30 cellular contexts compared by ENCODE assay signal in the genomic region with DNA sequence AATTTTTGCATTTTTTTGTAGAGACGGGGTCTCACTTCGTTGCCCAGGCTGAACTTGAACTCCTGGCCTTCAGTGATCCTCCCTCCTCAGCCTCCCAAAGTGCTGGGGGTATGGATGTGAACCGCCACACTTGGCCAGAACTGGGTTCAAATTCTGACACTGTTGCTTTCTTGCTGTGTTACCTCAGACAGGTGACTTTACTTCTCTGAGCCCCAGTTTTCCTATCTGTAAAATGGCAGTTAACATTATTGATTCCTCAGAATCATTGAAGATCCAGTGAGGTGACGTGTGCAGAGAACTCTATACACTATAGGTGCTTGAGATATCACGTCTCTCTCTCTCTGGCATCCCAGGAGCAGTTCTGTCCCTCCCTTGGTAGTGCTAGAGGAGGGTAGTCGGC. TPM values are rescaled to one million over a fixed set of nuclear protein-coding genes. Genes with fewer than 3 reads are reported as not detected.
"Had no signal": no experiment of that assay in that cellular context is flagged by ENCODE, and none has a peak within 500 bp of the region (broad histone marks: within the 10 kb centered on the region; RNA-seq: fewer than 3 reads in every experiment).

No MANE protein-coding gene starts in this region.

- H3K4me3 ChIP-seq: ascending aorta, heart left ventricle had no signal

- H3K27ac ChIP-seq: ascending aorta, heart left ventricle had no signal

- H3K36me3 ChIP-seq: ascending aorta, heart left ventricle had no signal

- H3K4me1 Mint-ChIP-seq: activated CD4-positive, alpha-beta T cell treated with anti-CD3 and anti-CD28 coated beads for 36 hours; activated CD4-positive, alpha-beta T cell treated with anti-CD3 and anti-CD28 coated beads, Interleukin-2, amount 10 ng/mL, durations not matched to agents 24 days and 14 days; activated naive CD8-positive, alpha-beta T cell treated with anti-CD3 and anti-CD28 coated beads, Interleukin-2, amount 10 ng/mL, durations not matched to agents 7 days and 5 days had no signal

- H3K36me3 Mint-ChIP-seq: activated CD4-positive, alpha-beta memory T cell treated with anti-CD3 and anti-CD28 coated beads for 36 hours; activated naive CD4-positive, alpha-beta T cell treated with anti-CD3 and anti-CD28 coated beads, Interleukin-2, amount 10 ng/mL, durations not matched to agents 7 days and 5 days; activated naive CD4-positive, alpha-beta T cell treated with anti-CD3 and anti-CD28 coated beads, Interleukin-2, amount 50 U/mL, for 72 hours; activated naive CD8-positive, alpha-beta T cell treated with anti-CD3 and anti-CD28 coated beads, Interleukin-2, amount 10 ng/mL, durations not matched to agents 7 days and 5 days had no signal

- H3K9me3 ChIP-seq: ascending aorta, heart left ventricle had no signal

- H3K27me3 ChIP-seq: ascending aorta had no signal

- H3K4me3 Mint-ChIP-seq: activated CD4-positive, alpha-beta memory T cell treated with anti-CD3 and anti-CD28 coated beads for 36 hours; activated CD4-positive, alpha-beta T cell treated with anti-CD3 and anti-CD28 coated beads for 36 hours; activated CD4-positive, alpha-beta T cell treated with anti-CD3 and anti-CD28 coated beads, Interleukin-2, amount 10 ng/mL, durations not matched to agents 24 days and 14 days; activated naive CD4-positive, alpha-beta T cell treated with anti-CD3 and anti-CD28 coated beads, Interleukin-2, amount 10 ng/mL, durations not matched to agents 7 days and 5 days; activated naive CD8-positive, alpha-beta T cell treated with anti-CD3 and anti-CD28 coated beads, Interleukin-2, amount 10 ng/mL, durations not matched to agents 7 days and 5 days; activated T-cell treated with anti-CD3 and anti-CD28 coated beads, Interleukin-2, amount 50 U/mL, for 24 hours; activated T-cell treated with anti-CD3 and anti-CD28 coated beads, Interleukin-2, amount 50 U/mL, for 72 hours; effector memory CD8-positive, alpha-beta T cell; T-helper 17 cell; T-helper 2 cell treated with Interferon-gamma antibody and Interleukin-4, amounts not matched to agents 5 μg/mL and 100 μg/mL, for 36 hours had no signal

- DNase-seq: activated CD4-positive, alpha-beta memory T cell treated with anti-CD3 and anti-CD28 coated beads for 36 hours; activated CD4-positive, alpha-beta T cell treated with anti-CD3 and anti-CD28 coated beads for 36 hours; activated CD4-positive, alpha-beta T cell treated with anti-CD3 and anti-CD28 coated beads, Interleukin-2, amount 10 ng/mL, durations not matched to agents 24 days and 14 days; activated CD4-positive, CD25-positive, alpha-beta regulatory T cell; activated CD4-positive, CD25-positive, alpha-beta regulatory T cell treated with anti-CD3 and anti-CD28 coated beads, Interleukin-2, amount 50 U/mL, for 72 hours; activated CD8-positive, alpha-beta memory T cell treated with anti-CD3 and anti-CD28 coated beads, Interleukin-2, amount 50 U/mL, for 48 hours; activated gamma-delta T cell; activated naive CD4-positive, alpha-beta T cell; activated naive CD4-positive, alpha-beta T cell treated with anti-CD3 and anti-CD28 coated beads, Interleukin-2, amount 10 ng/mL, durations not matched to agents 7 days and 5 days; activated naive CD8-positive, alpha-beta T cell treated with anti-CD3 and anti-CD28 coated beads, Interleukin-2, amount 10 ng/mL, durations not matched to agents 7 days and 5 days; activated T-cell treated with anti-CD3 and anti-CD28 coated beads for 4 hours; activated T-cell treated with anti-CD3 and anti-CD28 coated beads, Interleukin-2, amount 50 U/mL, for 24 hours; activated T-cell treated with anti-CD3 and anti-CD28 coated beads, Interleukin-2, amount 50 U/mL, for 72 hours; cortex of kidney; dermis blood vessel endothelial cell; effector CD4-positive, alpha-beta T cell; effector memory CD8-positive, alpha-beta T cell; foreskin fibroblast; hypothalamus; T-helper 17 cell; T1000 had no signal

- ATAC-seq: activated CD4-positive, alpha-beta T cell treated with anti-CD3 and anti-CD28 coated beads for 36 hours; activated naive CD4-positive, alpha-beta T cell treated with anti-CD3 and anti-CD28 coated beads, Interleukin-2, amount 50 U/mL, for 72 hours; activated T-cell treated with anti-CD3 and anti-CD28 coated beads, Interleukin-2, amount 50 U/mL, for 72 hours; effector memory CD8-positive, alpha-beta T cell; esophagus mucosa; heart left ventricle; T-helper 17 cell had no signal

- H3K9me3 Mint-ChIP-seq: activated CD4-positive, alpha-beta memory T cell treated with anti-CD3 and anti-CD28 coated beads for 36 hours; activated CD4-positive, alpha-beta T cell treated with anti-CD3 and anti-CD28 coated beads, Interleukin-2, amount 10 ng/mL, durations not matched to agents 24 days and 14 days; activated naive CD4-positive, alpha-beta T cell treated with anti-CD3 and anti-CD28 coated beads, Interleukin-2, amount 10 ng/mL, durations not matched to agents 7 days and 5 days; activated naive CD4-positive, alpha-beta T cell treated with anti-CD3 and anti-CD28 coated beads, Interleukin-2, amount 50 U/mL, for 72 hours; activated naive CD8-positive, alpha-beta T cell treated with anti-CD3 and anti-CD28 coated beads, Interleukin-2, amount 10 ng/mL, durations not matched to agents 7 days and 5 days; activated T-cell treated with anti-CD3 and anti-CD28 coated beads, Interleukin-2, amount 50 U/mL, for 24 hours; activated T-cell treated with anti-CD3 and anti-CD28 coated beads, Interleukin-2, amount 50 U/mL, for 72 hours; effector memory CD8-positive, alpha-beta T cell; T-helper 2 cell treated with Interferon-gamma antibody and Interleukin-4, amounts not matched to agents 5 μg/mL and 100 μg/mL, for 36 hours had no signal

- FAIRE-seq: colon, frontal cortex had no signal

- H3K27ac Mint-ChIP-seq: activated CD4-positive, alpha-beta memory T cell treated with anti-CD3 and anti-CD28 coated beads for 36 hours; activated CD4-positive, alpha-beta T cell treated with anti-CD3 and anti-CD28 coated beads for 36 hours; activated CD4-positive, alpha-beta T cell treated with anti-CD3 and anti-CD28 coated beads, Interleukin-2, amount 10 ng/mL, durations not matched to agents 24 days and 14 days; activated naive CD4-positive, alpha-beta T cell treated with anti-CD3 and anti-CD28 coated beads, Interleukin-2, amount 10 ng/mL, durations not matched to agents 7 days and 5 days; activated naive CD4-positive, alpha-beta T cell treated with anti-CD3 and anti-CD28 coated beads, Interleukin-2, amount 50 U/mL, for 72 hours; activated naive CD8-positive, alpha-beta T cell treated with anti-CD3 and anti-CD28 coated beads, Interleukin-2, amount 10 ng/mL, durations not matched to agents 7 days and 5 days; activated T-cell treated with anti-CD3 and anti-CD28 coated beads, Interleukin-2, amount 50 U/mL, for 24 hours; activated T-cell treated with anti-CD3 and anti-CD28 coated beads, Interleukin-2, amount 50 U/mL, for 72 hours; effector memory CD8-positive, alpha-beta T cell; T-helper 17 cell; T-helper 2 cell treated with Interferon-gamma antibody and Interleukin-4, amounts not matched to agents 5 μg/mL and 100 μg/mL, for 36 hours had no signal

RNA-seq across cellular contexts. Expression of gene HPCA, which starts 3.0 kb away (rescaled TPM):
- total RNA-seq: activated CD4-positive, alpha-beta T cell treated with anti-CD3 and anti-CD28 coated beads, Interleukin-2, amount 10 ng/mL, durations not matched to agents 24 days and 14 days; ascending aorta; chondrocyte; dermis blood vessel endothelial cell; epithelial cell of proximal tubule; esophagus mucosa; T-helper 17 cell had no signal
- polyA plus RNA-seq: heart left ventricle had no signal

RNA-seq across cellular contexts. Expression of gene FNDC5, which starts 12.6 kb away (rescaled TPM):
- total RNA-seq: activated CD4-positive, alpha-beta memory T cell treated with anti-CD3 and anti-CD28 coated beads for 36 hours; activated CD4-positive, alpha-beta T cell treated with anti-CD3 and anti-CD28 coated beads for 36 hours; activated CD4-positive, alpha-beta T cell treated with anti-CD3 and anti-CD28 coated beads, Interleukin-2, amount 10 ng/mL, durations not matched to agents 24 days and 14 days; activated naive CD4-positive, alpha-beta T cell treated with anti-CD3 and anti-CD28 coated beads, Interleukin-2, amount 50 U/mL, for 72 hours; activated naive CD8-positive, alpha-beta T cell treated with anti-CD3 and anti-CD28 coated beads, Interleukin-2, amount 10 ng/mL, durations not matched to agents 7 days and 5 days; activated T-cell treated with anti-CD3 and anti-CD28 coated beads, Interleukin-2, amount 50 U/mL, for 72 hours; epithelial cell of proximal tubule; esophagus mucosa; T-helper 17 cell had no signal

RNA-seq across cellular contexts. Expression of gene TMEM54, which starts 17.9 kb away (rescaled TPM):
- total RNA-seq: activated naive CD8-positive, alpha-beta T cell treated with anti-CD3 and anti-CD28 coated beads, Interleukin-2, amount 10 ng/mL, durations not matched to agents 7 days and 5 days; T-helper 17 cell had no signal
